Comparison of ENCODE assay signal across 11 cellular contexts in genomic region chr17:55086635-55087058, GRCh38.
A peak's percentile ranks its signal among the peaks of the same experiment; 100 is the strongest.
DNase-seq lines count a peak whose midpoint lies in the region; ATAC-seq and TF ChIP-seq lines count a peak whose summit lies in the region.
"Had no signal": no experiment of that assay in that cellular context is flagged by ENCODE, and none has a peak within 500 bp of the region (broad histone marks: within the 10 kb centered on the region; RNA-seq: fewer than 3 reads in every experiment).

No MANE protein-coding gene starts in this region.

- H3K4me3 ChIP-seq in NB4 (ENCODE audit: low read depth, low read length) (no peak overlapping the region), lower lobe of right lung (no peak overlapping the region), sigmoid colon (no peak overlapping the region), thyroid gland (replicated peaks in 1 of 3) (no peak overlapping the region)
- H3K4me3 ChIP-seq in CD4-positive, alpha-beta memory T cell (ENCODE audit: low read length in 2 of 2) = no peak overlapping the region

- no peaks in the 10 kb centered on the region for H3K27me3 ChIP-seq in lower lobe of right lung (ENCODE audit: low read depth)
- H3K27me3 ChIP-seq in sigmoid colon = no peaks in the 10 kb centered on the region
- H3K27me3 ChIP-seq in thyroid gland = no peaks in the 10 kb centered on the region
- no peaks in the 10 kb centered on the region for H3K27me3 ChIP-seq in CD4-positive, alpha-beta memory T cell (ENCODE audit: insufficient read depth, low read length)

- peak; percentile 41 to 51 for ATAC-seq in lower lobe of right lung

- H3K27me3 Mint-ChIP-seq in CD4-positive, alpha-beta memory T cell = no peaks in the 10 kb centered on the region
- H3K27me3 Mint-ChIP-seq: activated B cell treated with CpG ODN at 0.5 μM for 24 hours had no signal

- H3K9me3 ChIP-seq in lower lobe of right lung (no peaks in the 10 kb centered on the region), sigmoid colon (no peaks in the 10 kb centered on the region), thyroid gland (no peaks in the 10 kb centered on the region)
- H3K9me3 ChIP-seq in CD4-positive, alpha-beta memory T cell (ENCODE audit: control insufficient read depth in 1 of 2, low read length in 2 of 2) = no peaks in the 10 kb centered on the region

- H3K36me3 Mint-ChIP-seq in CD4-positive, alpha-beta memory T cell = peaks cover 17 to 27% of the 10 kb centered on the region in 2 donors

- TF ChIP-seq POLR2A in NB4 (IDR thresholded peaks at IDR 0.05; ENCODE audit: extremely low read depth, insufficient read length) (no peak), sigmoid colon (IDR thresholded peaks at IDR 0.05) (no peak), thyroid gland (IDR thresholded peaks at IDR 0.05) (no peak)

- peak; percentile 27 for DNase-seq in DMS153 treated with DMSO at 0.1 percent for 48 hours (lab: John Stamatoyannopoulos, UW; ENCODE audit: unreplicated experiment)
- peak; percentile 44 for DNase-seq in NB4 (ENCODE audit: low read depth)
- DNase-seq in brain pericyte (ENCODE audit: low read depth, low spot score) = peak; percentile 83
- DNase-seq in lower lobe of right lung = no peak
- no peak for DNase-seq in sigmoid colon
- no peak for DNase-seq in nucleus accumbens (lab: John Stamatoyannopoulos, UW)
- no peak for DNase-seq in thyroid gland
- no peak for DNase-seq in CD4-positive, alpha-beta memory T cell
- DNase-seq: activated B cell treated with CpG ODN at 0.5 μM for 24 hours, NCI-H187 had no signal

- H3K27ac Mint-ChIP-seq in CD4-positive, alpha-beta memory T cell = no peak overlapping the region
- H3K27ac Mint-ChIP-seq: activated B cell treated with CpG ODN at 0.5 μM for 24 hours had no signal

- no peak overlapping the region for H3K27ac ChIP-seq in lower lobe of right lung
- no peak overlapping the region for H3K27ac ChIP-seq in sigmoid colon
- H3K27ac ChIP-seq in thyroid gland = no peak overlapping the region
- no peak overlapping the region for H3K27ac ChIP-seq in CD4-positive, alpha-beta memory T cell (ENCODE audit: low read depth, low read length)

- H3K4me1 ChIP-seq in lower lobe of right lung (no peaks in the 10 kb centered on the region), sigmoid colon (no peaks in the 10 kb centered on the region), thyroid gland (peaks cover 15 to 19% of the 10 kb centered on the region in 2 donors)
- peaks cover 31% of the 10 kb centered on the region for H3K4me1 ChIP-seq in CD4-positive, alpha-beta memory T cell (ENCODE audit: insufficient read depth, low read length)

- no peak overlapping the region for H3K4me3 Mint-ChIP-seq in CD4-positive, alpha-beta memory T cell
- H3K4me3 Mint-ChIP-seq: activated B cell treated with CpG ODN at 0.5 μM for 24 hours, neural crest cell had no signal

- peaks cover 19 to 25% (median 22%) of the 10 kb centered on the region in 4 donors for H3K4me1 Mint-ChIP-seq in CD4-positive, alpha-beta memory T cell
- H3K4me1 Mint-ChIP-seq: activated B cell treated with CpG ODN at 0.5 μM for 24 hours had no signal

- TF ChIP-seq EP300 in sigmoid colon (IDR thresholded peaks at IDR 0.05) = no peak

- H3K36me3 ChIP-seq in lower lobe of right lung (peaks cover under 1% of the 10 kb centered on the region), sigmoid colon (peaks cover 0 to 17% (median under 1%) of the 10 kb centered on the region in 4 donors), thyroid gland (no peaks in the 10 kb centered on the region)
- peaks cover 4% of the 10 kb centered on the region for H3K36me3 ChIP-seq in CD4-positive, alpha-beta memory T cell (ENCODE audit: insufficient read depth, low read length)

- intact Hi-C loops in lower lobe of right lung (cut with DNase I) = no loop called here
- intact Hi-C loops in sigmoid colon (cut with DNase I) = no loop called here
- intact Hi-C loops in thyroid gland (cut with DNase I) = no loop called here
- intact Hi-C loops in CD4-positive, alpha-beta memory T cell (cut with micrococcal nuclease) = no loop called here

- CTCF ChIA-PET in CD4-positive, alpha-beta memory T cell (lab: Charles Lee; ENCODE audit: partially characterized antibody) = no interaction called here

- no peak for TF ChIP-seq CTCF in NB4 (IDR thresholded peaks at IDR 0.05; ENCODE audit: low read depth, low read length)
- TF ChIP-seq CTCF in lower lobe of right lung (IDR thresholded peaks at IDR 0.05) = no peak
- no peak for TF ChIP-seq CTCF in sigmoid colon (IDR thresholded peaks at IDR 0.05)
- no peak for TF ChIP-seq CTCF in thyroid gland (IDR thresholded peaks at IDR 0.05)

- POLR2A ChIA-PET in CD4-positive, alpha-beta memory T cell (lab: Charles Lee; ENCODE audit: partially characterized antibody) = no interaction called here

- H3K9me3 Mint-ChIP-seq in CD4-positive, alpha-beta memory T cell = no peaks in the 10 kb centered on the region
- H3K9me3 Mint-ChIP-seq: activated B cell treated with CpG ODN at 0.5 μM for 24 hours had no signal

- WGBS in sigmoid colon, 2 donors = 80 to 87% methylated on average over 2 of the region's 2 CpGs
- WGBS in thyroid gland, 2 donors = 71 to 82% methylated on average over 2 of the region's 2 CpGs

Comparison
In these comparisons a context has a peak if more than half of its experiments do, and no peak if none do; other contexts are left out.
1. DNase-seq: peak in DMS153 treated with DMSO at 0.1 percent for 48 hours (single experiment), NB4 (single experiment) and brain pericyte (single experiment); none in lower lobe of right lung (single experiment), sigmoid colon (single experiment), nucleus accumbens (0 of 56), thyroid gland (0 of 2) and CD4-positive, alpha-beta memory T cell (0 of 5).